ENCODE assay signal across 22 cellular contexts in the genomic region with DNA sequence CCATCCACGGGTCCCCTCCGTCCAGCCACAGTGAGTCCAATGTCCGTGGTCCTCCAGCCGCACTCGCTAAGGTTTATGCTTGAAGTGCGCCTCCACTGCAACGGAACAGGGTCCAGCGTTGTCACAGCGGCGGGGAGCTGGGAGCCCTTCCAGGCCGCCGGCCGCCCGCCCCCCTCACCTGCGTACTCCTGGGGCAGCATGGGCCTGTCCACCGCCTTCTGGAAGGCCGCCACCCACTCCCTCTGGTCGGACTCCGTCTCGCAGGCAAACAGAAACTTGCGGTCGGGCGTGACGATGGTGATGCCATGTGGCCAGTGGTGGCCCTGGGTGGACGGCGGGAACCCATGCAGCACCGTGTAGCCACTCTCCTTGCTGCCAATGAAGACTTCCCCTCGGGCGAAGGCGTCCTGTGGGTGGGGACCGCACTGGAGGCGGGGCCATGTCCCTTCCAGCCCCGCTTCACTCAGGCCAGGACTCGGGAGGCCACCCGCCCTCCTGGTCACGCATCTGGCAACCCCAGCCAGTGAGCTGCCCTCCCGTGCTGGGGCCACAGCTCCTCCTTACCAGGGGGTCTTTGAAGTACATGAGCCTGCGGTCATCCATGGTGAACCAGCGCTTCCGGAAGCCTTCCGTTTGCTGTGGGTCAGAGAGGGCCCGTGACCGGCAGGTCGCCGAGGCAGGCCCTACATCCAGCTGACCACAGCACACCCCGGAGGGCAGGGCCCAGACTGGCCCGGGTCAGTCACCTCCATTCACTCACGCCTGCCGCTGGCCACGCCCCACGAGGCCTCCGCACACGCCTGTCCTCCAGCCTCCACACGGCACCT. TPM values are rescaled to one million over a fixed set of nuclear protein-coding genes. Genes with fewer than 3 reads are reported as not detected.
DNase-seq lines count a peak whose midpoint lies in the region; ATAC-seq, FAIRE-seq and TF ChIP-seq lines count a peak whose summit lies in the region.
"Had no signal": no experiment of that assay in that cellular context is flagged by ENCODE, and none has a peak within 500 bp of the region (broad histone marks: within the 10 kb centered on the region; RNA-seq: fewer than 3 reads in every experiment).

No MANE protein-coding gene starts in this region.

- no peak for TF ChIP-seq RAD21 in SK-N-SH (IDR thresholded peaks at IDR 0.05; ENCODE audit: low read length)

- no peak overlapping the region for H4K91ac ChIP-seq in neuronal stem cell (ENCODE audit: low read depth, low read length, poor library complexity)

- intact Hi-C loops in Calu3 (cut with micrococcal nuclease; ENCODE audit: unreplicated experiment) = no loop called here

- H2BK15ac ChIP-seq in neuronal stem cell (ENCODE audit: low read length) = no peak overlapping the region

- H2BK12ac ChIP-seq in neuronal stem cell (ENCODE audit: low read length) = no peak overlapping the region

- no CpG with 5 or more reads among the region's 54 CpGs for WGBS in neuronal stem cell (ENCODE audit: extremely low coverage in 2 of 2, insufficient read length in 2 of 2, insufficient replicate concordance in 1 of 2), 2 donors
- WGBS in SK-N-SH (ENCODE audit: low lambda C conversion rate) = 94% methylated on average over 51 of the region's 54 CpGs

- no peak for ATAC-seq in HG02588 (IDR thresholded peaks at IDR 0.05; ENCODE audit: unreplicated experiment)

- H3F3A ChIP-seq in SK-N-SH (replicated peaks; ENCODE audit: insufficient read depth) = peaks cover 9% of the 10 kb centered on the region

- H3K27ac ChIP-seq in neuronal stem cell (replicated peaks; ENCODE audit: low read length) (no peak overlapping the region), caudate nucleus (ENCODE audit: low read depth, low read length) (no peak overlapping the region), SK-N-SH (ENCODE audit: low read depth in 2 of 2, low read length in 1 of 2) (no peak overlapping the region)
- H3K27ac ChIP-seq: HL-60, SK-N-MC had no signal

- TSS peak; percentile 20 for BruUV-seq in Calu3 (replicated peaks; lab: Mats Ljungman, UMichigan)

- H3K36me3 ChIP-seq in neuronal stem cell (replicated peaks in 1 of 2; ENCODE audit: control insufficient read depth in 2 of 2, insufficient read depth in 2 of 2, low read length in 2 of 2) = peaks cover 23 to 38% of the 10 kb centered on the region in 2 donors
- peaks cover 0 to 37% of the 10 kb centered on the region in 2 experiments for H3K36me3 ChIP-seq in SK-N-SH (replicated peaks in 1 of 2; ENCODE audit: control insufficient read depth in 1 of 2, insufficient read depth in 2 of 2, low read length in 1 of 2)

- TF ChIP-seq CTCF in Calu3 (IDR thresholded peaks at IDR 0.05; ENCODE audit: unreplicated experiment) (no peak), SK-N-SH (IDR thresholded peaks at IDR 0.05) (no peak)

- H3K79me2 ChIP-seq in SK-N-SH (ENCODE audit: insufficient read depth) = no peaks in the 10 kb centered on the region

- no peaks in the 10 kb centered on the region for H3K27me3 Mint-ChIP-seq in Calu3 (ENCODE audit: unreplicated experiment)
- H3K27me3 Mint-ChIP-seq: CD8-positive, alpha-beta memory T cell had no signal

- H3K4me2 ChIP-seq in neuronal stem cell (ENCODE audit: insufficient read depth, low read length, poor library complexity, severe bottlenecking) (no peak overlapping the region), SK-N-SH (no peak overlapping the region)

- no peak overlapping the region for H3K4me3 Mint-ChIP-seq in Calu3 (ENCODE audit: low read depth, unreplicated experiment)
- H3K4me3 Mint-ChIP-seq: CD8-positive, alpha-beta memory T cell had no signal

- peaks cover 3% of the 10 kb centered on the region for H3K79me1 ChIP-seq in neuronal stem cell (ENCODE audit: low read depth, low read length)

- H3K36me3 Mint-ChIP-seq in Calu3 (ENCODE audit: insufficient read depth, unreplicated experiment) = peaks cover 98% of the 10 kb centered on the region

- no peak overlapping the region for H4K8ac ChIP-seq in neuronal stem cell (ENCODE audit: low read depth, low read length)

- no peaks in the 10 kb centered on the region for H3K9me2 ChIP-seq in SK-N-SH

- H3K27me3 ChIP-seq in neuronal stem cell (ENCODE audit: control insufficient read depth in 3 of 3, insufficient read depth in 3 of 3, low read depth in 1 of 3, low read length in 3 of 3) = peaks cover 0 to 2% (median 0%) of the 10 kb centered on the region in 3 experiments
- no peaks in the 10 kb centered on the region for H3K27me3 ChIP-seq in SK-N-SH (ENCODE audit: insufficient read depth)

- FAIRE-seq in HTR-8/SVneo (lab: Jason Lieb, UNC) = peak; percentile 23
- FAIRE-seq: GM12892, H54 had no signal

- H3K4me3 ChIP-seq in neuronal stem cell (ENCODE audit: low read length in 2 of 2) (no peak overlapping the region), SK-N-SH (ENCODE audit: low read depth in 2 of 2, low read length in 1 of 2) (no peak overlapping the region)
- H3K4me3 ChIP-seq: SK-N-MC had no signal

- H3K23ac ChIP-seq in neuronal stem cell (ENCODE audit: low read depth, low read length, poor library complexity) = peak overlapping the region; percentile 80

- H3K14ac ChIP-seq in neuronal stem cell (ENCODE audit: low read length) = peak overlapping the region; percentile 71

- H3K18ac ChIP-seq in neuronal stem cell (ENCODE audit: low read length) = peak overlapping the region; percentile 38

- H3K4ac ChIP-seq in neuronal stem cell (ENCODE audit: low read length) = no peak overlapping the region

- no peak overlapping the region for H2BK120ac ChIP-seq in neuronal stem cell (ENCODE audit: low read depth, low read length)

- no peaks in the 10 kb centered on the region for H3K9me3 ChIP-seq in neuronal stem cell (replicated peaks in 1 of 2; ENCODE audit: control insufficient read depth in 2 of 2, insufficient read depth in 1 of 2, low read depth in 1 of 2, low read length in 2 of 2)
- no peaks in the 10 kb centered on the region for H3K9me3 ChIP-seq in SK-N-SH

- H3K9me3 Mint-ChIP-seq in Calu3 (ENCODE audit: low read depth, unreplicated experiment) = no peaks in the 10 kb centered on the region
- H3K9me3 Mint-ChIP-seq: CD8-positive, alpha-beta memory T cell had no signal

- no peaks in the 10 kb centered on the region for H4K20me1 ChIP-seq in SK-N-SH (ENCODE audit: insufficient read depth)

- DNase-seq in Calu3 (no peak), HTR-8/SVneo (ENCODE audit: insufficient read length, low spot score) (no peak), left kidney (ENCODE audit: low read depth, low spot score) (peak; percentile 42), neuronal stem cell (ENCODE audit: low spot score) (no peak), caudate nucleus (lab: John Stamatoyannopoulos, UW) (no peak), SK-N-SH (no peak)
- DNase-seq: ACHN; C1 segment of cervical spinal cord; CD8-positive, alpha-beta memory T cell; DMS79; MM.1S; NCI-H1105; NCI-H2081 treated with DMSO at 0.1 percent for 48 hours; NCI-H446 treated with DMSO at 0.1 percent for 48 hours; NCI-H69; NK-92 treated with Interleukin-12 subunit alpha and Interleukin-12 subunit beta, amount 100 ng/mL, for 24 hours; SHP77 had no signal

- peak overlapping the region; percentile 25 for H3K27ac Mint-ChIP-seq in Calu3 (ENCODE audit: unreplicated experiment)
- H3K27ac Mint-ChIP-seq: CD8-positive, alpha-beta memory T cell had no signal

- CTCF ChIA-PET in Calu3 (lab: Charles Lee) = no interaction called here
- CTCF ChIA-PET in SK-N-SH (lab: Yijun Ruan, JAX) = interaction anchor here (0.5 to 3.6 kb wide), 4 partner anchors 10 to 284 kb away, joined by 3 to 15 read pairs (median 6); no protein-coding TSS in a partner anchor

- H2BK5ac ChIP-seq in neuronal stem cell (ENCODE audit: low read length) = peak overlapping the region; percentile 82

- no peak for TF ChIP-seq EP300 in SK-N-SH (IDR thresholded peaks at IDR 0.05; ENCODE audit: borderline replicate concordance in 1 of 2, low read depth in 1 of 2, low read length in 1 of 2)

- H2AFZ ChIP-seq in neuronal stem cell (ENCODE audit: low read length) = no peak overlapping the region
- no peak overlapping the region for H2AFZ ChIP-seq in SK-N-SH (ENCODE audit: low read depth)

- peaks cover 12% of the 10 kb centered on the region for H3K4me1 Mint-ChIP-seq in Calu3 (ENCODE audit: low read depth, unreplicated experiment)

- H3K9ac ChIP-seq in neuronal stem cell (ENCODE audit: low read depth, low read length, poor library complexity) = peak overlapping the region; percentile 60
- no peak overlapping the region for H3K9ac ChIP-seq in SK-N-SH

- POLR2A ChIA-PET in SK-N-SH (lab: Yijun Ruan, JAX) = no interaction called here

- H3K4me1 ChIP-seq in neuronal stem cell (ENCODE audit: control insufficient read depth in 2 of 2, insufficient read depth in 1 of 2, low read depth in 1 of 2, low read length in 2 of 2) = peaks cover 2 to 4% of the 10 kb centered on the region in 2 donors
- H3K4me1 ChIP-seq in SK-N-SH (ENCODE audit: control insufficient read depth in 1 of 2, insufficient read depth in 2 of 2, low read depth in 1 of 2, low read length in 1 of 2) = peaks cover 4 to 17% of the 10 kb centered on the region in 2 experiments; a peak in 3 of 4 replicates

- peak overlapping the region; percentile 81 for H2AK5ac ChIP-seq in neuronal stem cell (ENCODE audit: low read depth, low read length)

TF ChIP-seq in SK-N-SH, 30 proteins besides CTCF, POLR2A, EP300 and RAD21:
- TF ChIP-seq SMC3 (IDR thresholded peaks at IDR 0.05; ENCODE audit: low read depth, low read length) = no peak
- no peak for TF ChIP-seq TEAD4 (IDR thresholded peaks at IDR 0.05; ENCODE audit: borderline replicate concordance, insufficient read depth)
- TF ChIP-seq, protein P1, sequence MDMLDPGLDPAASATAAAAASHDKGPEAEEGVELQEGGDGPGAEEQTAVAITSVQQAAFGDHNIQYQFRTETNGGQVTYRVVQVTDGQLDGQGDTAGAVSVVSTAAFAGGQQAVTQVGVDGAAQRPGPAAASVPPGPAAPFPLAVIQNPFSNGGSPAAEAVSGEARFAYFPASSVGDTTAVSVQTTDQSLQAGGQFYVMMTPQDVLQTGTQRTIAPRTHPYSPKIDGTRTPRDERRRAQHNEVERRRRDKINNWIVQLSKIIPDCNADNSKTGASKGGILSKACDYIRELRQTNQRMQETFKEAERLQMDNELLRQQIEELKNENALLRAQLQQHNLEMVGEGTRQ (IDR thresholded peaks at IDR 0.05; ENCODE audit: borderline replicate concordance, low read depth, low read length) = no peak

RNA-seq across cellular contexts. Expression of a gene that starts 22.7 kb away (rescaled TPM):
- total RNA-seq in Calu3 (2022) = 145 and 167 TPM in 2 replicates
- polyA plus RNA-seq in neuronal stem cell (2013, experiment 1 of 2) = 28.4 TPM
- 27.9 TPM for polyA plus RNA-seq in neuronal stem cell (2013, experiment 2 of 2)
- 63.1 and 65.4 TPM in 2 replicates for polyA plus RNA-seq in SK-N-SH (2012; rRNA removed)
- 20.4 and 32.7 TPM in 2 replicates for polyA plus RNA-seq in SK-N-SH (2012; cell fraction: cytosol; rRNA removed)
- 341 and 380 TPM in 2 replicates for polyA plus RNA-seq in SK-N-SH (2012; cell fraction: nucleus; rRNA removed)

RNA-seq across cellular contexts. Expression of a gene that starts 55.4 kb away (rescaled TPM):
- total RNA-seq in Calu3 (2022) = 173 and 220 TPM in 2 replicates
- polyA plus RNA-seq in neuronal stem cell (2013, experiment 1 of 2) = 0.50 TPM
- polyA plus RNA-seq in neuronal stem cell (2013, experiment 2 of 2) = 0.48 TPM
- polyA plus RNA-seq in SK-N-SH (2012; rRNA removed) = 3.2 and 5.4 TPM in 2 replicates
- 2.0 and 2.8 TPM in 2 replicates for polyA plus RNA-seq in SK-N-SH (2012; cell fraction: cytosol; rRNA removed)
- polyA plus RNA-seq in SK-N-SH (2012; cell fraction: nucleus; rRNA removed) = 8.1 and 8.6 TPM in 2 replicates
